In the genomic region with DNA sequence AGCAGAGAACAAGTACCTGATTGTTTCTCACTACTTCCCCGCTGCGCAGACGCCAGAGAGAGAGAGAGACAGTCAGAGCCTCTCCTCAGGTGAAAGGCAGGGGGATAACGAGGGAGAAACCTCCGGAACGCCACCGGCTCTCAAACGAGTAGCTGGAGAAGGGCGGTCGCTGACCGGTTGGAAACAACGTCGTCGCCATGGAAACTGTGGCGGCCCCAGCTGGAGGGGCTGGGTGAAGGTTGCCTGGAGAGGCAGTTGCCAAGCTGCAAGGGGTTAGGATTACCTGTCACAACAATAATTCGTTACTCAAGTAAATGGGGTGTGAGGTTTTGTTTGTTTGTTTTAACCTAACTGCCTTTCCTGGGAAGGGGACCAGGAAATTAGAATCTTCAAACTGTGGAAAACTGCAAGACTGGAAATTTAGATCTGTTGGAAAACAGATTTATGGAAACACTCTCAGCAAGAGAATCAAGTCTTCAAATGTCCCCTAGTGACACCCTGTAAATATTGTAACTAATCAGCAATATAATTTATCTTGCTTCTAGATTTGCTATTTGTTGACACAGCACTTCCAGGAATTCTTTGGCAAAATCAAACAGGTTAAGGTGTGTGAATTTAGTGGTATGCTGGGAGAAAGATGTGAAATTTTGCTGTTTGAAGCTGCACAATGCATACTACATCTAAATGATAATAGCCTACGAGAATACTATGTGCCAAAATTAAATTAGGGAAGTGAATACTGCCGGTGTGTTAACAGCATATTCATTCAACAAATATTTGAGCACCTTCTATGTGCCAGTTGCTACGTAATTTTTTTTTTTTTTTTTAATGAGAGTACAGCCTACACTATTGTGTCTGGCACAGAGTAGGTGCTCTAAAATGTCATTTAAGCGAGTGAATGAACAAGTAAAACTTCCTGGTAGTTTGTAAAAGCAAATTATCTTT, we compare ENCODE assay signal across 1 cellular context.
TF ChIP-seq lines count a peak whose summit lies in the region.

A gene with protein sequence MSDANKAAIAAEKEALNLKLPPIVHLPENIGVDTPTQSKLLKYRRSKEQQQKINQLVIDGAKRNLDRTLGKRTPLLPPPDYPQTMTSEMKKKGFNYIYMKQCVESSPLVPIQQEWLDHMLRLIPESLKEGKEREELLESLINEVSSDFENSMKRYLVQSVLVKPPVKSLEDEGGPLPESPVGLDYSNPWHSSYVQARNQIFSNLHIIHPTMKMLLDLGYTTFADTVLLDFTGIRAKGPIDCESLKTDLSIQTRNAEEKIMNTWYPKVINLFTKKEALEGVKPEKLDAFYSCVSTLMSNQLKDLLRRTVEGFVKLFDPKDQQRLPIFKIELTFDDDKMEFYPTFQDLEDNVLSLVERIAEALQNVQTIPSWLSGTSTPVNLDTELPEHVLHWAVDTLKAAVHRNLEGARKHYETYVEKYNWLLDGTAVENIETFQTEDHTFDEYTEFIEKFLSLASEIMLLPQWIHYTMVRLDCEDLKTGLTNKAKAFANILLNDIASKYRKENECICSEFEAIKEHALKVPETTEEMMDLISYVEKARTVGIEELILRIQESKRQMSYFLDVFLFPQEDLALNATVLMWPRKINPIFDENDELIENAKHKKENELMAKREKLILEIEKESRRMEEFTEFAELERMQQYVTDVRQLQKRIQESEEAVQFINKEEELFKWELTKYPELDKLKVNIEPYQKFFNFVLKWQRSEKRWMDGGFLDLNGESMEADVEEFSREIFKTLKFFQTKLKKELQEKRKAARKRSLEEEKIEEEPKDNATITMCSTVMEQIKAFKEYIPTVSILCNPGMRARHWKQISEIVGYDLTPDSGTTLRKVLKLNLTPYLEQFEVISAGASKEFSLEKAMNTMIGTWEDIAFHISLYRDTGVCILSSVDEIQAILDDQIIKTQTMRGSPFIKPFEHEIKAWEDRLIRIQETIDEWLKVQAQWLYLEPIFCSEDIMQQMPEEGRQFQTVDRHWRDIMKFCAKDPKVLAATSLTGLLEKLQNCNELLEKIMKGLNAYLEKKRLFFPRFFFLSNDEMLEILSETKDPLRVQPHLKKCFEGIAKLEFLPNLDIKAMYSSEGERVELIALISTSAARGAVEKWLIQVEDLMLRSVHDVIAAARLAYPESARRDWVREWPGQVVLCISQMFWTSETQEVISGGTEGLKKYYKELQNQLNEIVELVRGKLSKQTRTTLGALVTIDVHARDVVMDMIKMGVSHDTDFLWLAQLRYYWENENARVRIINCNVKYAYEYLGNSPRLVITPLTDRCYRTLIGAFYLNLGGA (N-terminal part only) (minus strand): TSS at position 164 of the 945 bp plus-strand sequence. CDS start 1,474 bp downstream, outside the sequence.

TF ChIP-seq in liver, 16 proteins besides CTCF, POLR2A, EP300 and RAD21 (continued from another document):
- TF ChIP-seq EGR1 (IDR thresholded peaks at IDR 0.05; ENCODE audit: low read depth in 2 of 2) = no peak
- no peak for TF ChIP-seq JUND (IDR thresholded peaks at IDR 0.05)
- TF ChIP-seq SP1 (IDR thresholded peaks at IDR 0.05) = peak; percentile 13
- no peak for TF ChIP-seq RXRA (IDR thresholded peaks at IDR 0.05)
- TF ChIP-seq TAF1 (conservative IDR thresholded peaks at IDR 0.05) = no peak
